In genomic region chr11:70755410-70756158, GRCh38 we compare ENCODE assay signal across 7 cellular contexts.
DNase-seq lines count a peak whose midpoint lies in the region; ATAC-seq, FAIRE-seq and TF ChIP-seq lines count a peak whose summit lies in the region.

No MANE protein-coding gene starts in this region.

- intact Hi-C loops in right cardiac atrium (cut with DNase I), result loop anchor here in 3 of 4 donors (2.0 to 5.0 kb wide), 2 partner anchors 288 to 289 kb away; no protein-coding TSS in a partner anchor

- H3K4me1 ChIP-seq in right cardiac atrium (ENCODE audit: control insufficient read depth, insufficient read depth, low read length), result no peaks in the 10 kb centered on the region

- H3K27ac ChIP-seq in right cardiac atrium (ENCODE audit: low read length), result no peak overlapping the region

- TF ChIP-seq POLR2A in GM12891 (IDR thresholded peaks at IDR 0.05; ENCODE audit: low read depth, low read length), result no peak

- ATAC-seq in right cardiac atrium (peak; percentile 94 to 96), HG03045 (IDR thresholded peaks at IDR 0.05; ENCODE audit: unreplicated experiment) (no peak)

- FAIRE-seq in GM12891 (lab: Jason Lieb, UNC), result peak; percentile 50

- no peaks in the 10 kb centered on the region for H3K9me3 ChIP-seq in right cardiac atrium (ENCODE audit: control insufficient read depth, low read length)

- no peak overlapping the region for H3K4me3 ChIP-seq in right cardiac atrium (ENCODE audit: low read length)

- H3K27me3 ChIP-seq in right cardiac atrium (ENCODE audit: control insufficient read depth, insufficient read depth), result no peaks in the 10 kb centered on the region

- 14% methylated on average over 37 of the region's 37 CpGs for WGBS in right cardiac atrium

- peak; percentile 95 for DNase-seq in GM12891 (ENCODE audit: insufficient read length, low spot score)
- peak; percentile 56 for DNase-seq in NCI-H1694 (lab: John Stamatoyannopoulos, UW)
- DNase-seq in T-helper 2 cell, result peak in 4 of 5 experiments; percentile 24 to 50 (median 34)
- peak in 55 of 56 donors; percentile 18 to 84 (median 54) for DNase-seq in amygdala (lab: John Stamatoyannopoulos, UW)
- DNase-seq in right cardiac atrium, result peak; percentile 77 to 90 (median 87)
- DNase-seq in retina, result peak; percentile 95

TF ChIP-seq in GM12891, 5 proteins besides CTCF, POLR2A, EP300 and RAD21:
- TF ChIP-seq TAF1 (IDR thresholded peaks at IDR 0.05; ENCODE audit: low read depth, low read length), result no peak
- TF ChIP-seq POU2F2 (IDR thresholded peaks at IDR 0.05; ENCODE audit: low read depth, low read length), result no peak

Comparison
In these comparisons a context has a peak if more than half of its experiments do, and no peak if none do; other contexts are left out.
1. DNase-seq: peak in every context shown above with its lines; median percentile 95 in GM12891; 95 in retina; 87 in right cardiac atrium; 56 in NCI-H1694; 54 in amygdala; 34 in T-helper 2 cell.